37 cellular contexts compared by ENCODE assay signal in the genomic region with DNA sequence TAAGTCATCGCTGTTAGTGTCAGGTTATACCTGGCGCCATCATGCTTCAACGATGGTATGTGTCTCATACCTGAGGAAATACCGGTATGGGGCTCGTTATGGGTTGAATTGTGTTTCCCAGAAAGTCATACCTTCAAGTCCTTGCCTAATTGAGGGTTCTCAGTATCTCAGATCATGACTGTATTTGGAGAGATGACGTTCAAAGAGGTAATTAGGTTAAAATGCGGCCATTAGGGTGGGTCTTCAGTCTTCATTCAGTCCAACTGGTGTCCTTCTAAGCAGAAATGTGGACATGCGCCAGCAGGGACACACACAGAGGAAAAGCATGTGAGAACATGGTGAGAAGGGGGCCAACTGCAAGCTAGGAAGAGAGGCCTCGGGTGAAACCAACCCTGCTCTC.
"Had no signal": no experiment of that assay in that cellular context is flagged by ENCODE, and none has a peak within 500 bp of the region (broad histone marks: within the 10 kb centered on the region; RNA-seq: fewer than 3 reads in every experiment).

No MANE protein-coding gene starts in this region.

- H3K27me3 ChIP-seq: adrenal gland, cardiac muscle cell had no signal

- ATAC-seq: activated CD8-positive, alpha-beta T cell treated with anti-CD3 and anti-CD28 coated beads for 36 hours; activated naive CD4-positive, alpha-beta T cell treated with anti-CD3 and anti-CD28 coated beads, Interleukin-2, amount 50 U/mL, for 72 hours; activated T-cell treated with anti-CD3 and anti-CD28 coated beads, Interleukin-2, amount 50 U/mL, for 4 hours; activated T-cell treated with anti-CD3 and anti-CD28 coated beads, Interleukin-2, amount 50 U/mL, for 72 hours; activated T-helper 17 cell treated with anti-CD3 and anti-CD28 coated beads, Interleukin-2, amount 50 U/mL, for 72 hours had no signal

- H3K27ac ChIP-seq: adrenal gland, cardiac muscle cell, VCaP had no signal

- H3K27me3 Mint-ChIP-seq: activated naive CD8-positive, alpha-beta T cell treated with anti-CD3 and anti-CD28 coated beads for 36 hours; brain had no signal

- H3K4me3 ChIP-seq: adrenal gland, cardiac muscle cell had no signal

- H3K4me1 ChIP-seq: adrenal gland had no signal

- H3K36me3 Mint-ChIP-seq: brain had no signal

- H3K4me1 Mint-ChIP-seq: activated B cell treated with CpG ODN at 0.5 μM for 24 hours; activated CD4-positive, alpha-beta T cell treated with anti-CD3 and anti-CD28 coated beads, Interleukin-2, amount 10 ng/mL, durations not matched to agents 24 days and 14 days; activated naive CD8-positive, alpha-beta T cell treated with anti-CD3 and anti-CD28 coated beads for 36 hours; activated T-helper 17 cell treated with anti-CD3 and anti-CD28 coated beads, Interleukin-2, amount 50 U/mL, for 72 hours; brain; central memory CD8-positive, alpha-beta T cell had no signal

- H3K36me3 ChIP-seq: adrenal gland, cardiac muscle cell had no signal

- H3K4me3 Mint-ChIP-seq: activated B cell treated with CpG ODN at 0.5 μM for 24 hours; activated CD4-positive, alpha-beta memory T cell treated with anti-CD3 and anti-CD28 coated beads for 36 hours; activated CD4-positive, alpha-beta T cell treated with anti-CD3 and anti-CD28 coated beads, Interleukin-2, amount 10 ng/mL, durations not matched to agents 24 days and 14 days; activated CD8-positive, alpha-beta T cell treated with anti-CD3 and anti-CD28 coated beads for 36 hours; activated naive CD4-positive, alpha-beta T cell treated with anti-CD3 and anti-CD28 coated beads for 36 hours; activated naive CD8-positive, alpha-beta T cell treated with anti-CD3 and anti-CD28 coated beads for 36 hours; activated T-cell treated with anti-CD3 and anti-CD28 coated beads, Interleukin-2, amount 50 U/mL, for 4 hours; activated T-cell treated with anti-CD3 and anti-CD28 coated beads, Interleukin-2, amount 50 U/mL, for 72 hours; activated T-helper 1 cell treated with anti-CD3 and anti-CD28 coated beads, Interleukin-12 subunit alpha, Interleukin-12 subunit beta, Interleukin-2, Interleukin-4 antibody, amounts not matched to agents 30 ng/mL and 10 ng/mL and 1 ng/mL, durations not matched to agents 14 hours and 24 hours and 36 hours; activated T-helper 17 cell treated with anti-CD3 and anti-CD28 coated beads, Interleukin-2, amount 50 U/mL, for 72 hours; brain; central memory CD8-positive, alpha-beta T cell; T-helper 1 cell treated with Interleukin-12 subunit alpha and Interleukin-12 subunit beta and Interleukin-4 antibody, amounts not matched to agents 30 μg/mL and 1 μg/mL, for 36 hours; T-helper 2 cell treated with Interferon-gamma antibody and Interleukin-4, amounts not matched to agents 5 μg/mL and 100 μg/mL, for 36 hours had no signal

- DNase-seq: activated B cell treated with CpG ODN at 0.5 μM for 24 hours; activated CD4-positive, alpha-beta memory T cell treated with anti-CD3 and anti-CD28 coated beads for 36 hours; activated CD4-positive, alpha-beta T cell treated with anti-CD3 and anti-CD28 coated beads for 4 hours; activated CD4-positive, alpha-beta T cell treated with anti-CD3 and anti-CD28 coated beads, Interleukin-2, amount 10 ng/mL, durations not matched to agents 24 days and 14 days; activated CD4-positive, alpha-beta T cell treated with anti-CD3 and anti-CD28 coated beads, Interleukin-2, amount 50 U/mL, for 1 hour; activated CD4-positive, alpha-beta T cell treated with anti-CD3 and anti-CD28 coated beads, Interleukin-2, amount 50 U/mL, for 4 hours; activated CD4-positive, CD25-positive, alpha-beta regulatory T cell treated with anti-CD3 and anti-CD28 coated beads, Interleukin-2, amount 50 U/mL, for 72 hours; activated CD8-positive, alpha-beta memory T cell treated with anti-CD3 and anti-CD28 coated beads, Interleukin-2, amount 50 U/mL, for 4 hours; activated CD8-positive, alpha-beta T cell treated with anti-CD3 and anti-CD28 coated beads for 36 hours; activated effector memory CD4-positive, alpha-beta T cell treated with anti-CD3 and anti-CD28 coated beads, Interleukin-2, amount 50 U/mL, for 16 hours; activated gamma-delta T cell treated with Interleukin-2 at 50 U/mL for 16 hours; activated naive CD4-positive, alpha-beta T cell; activated naive CD4-positive, alpha-beta T cell treated with anti-CD3 and anti-CD28 coated beads for 36 hours; activated naive CD4-positive, alpha-beta T cell treated with anti-CD3 and anti-CD28 coated beads, Interleukin-2, amount 50 U/mL, for 16 hours; activated naive CD8-positive, alpha-beta T cell treated with anti-CD3 and anti-CD28 coated beads for 36 hours; activated T-cell treated with anti-CD3 and anti-CD28 coated beads for 4 hours; activated T-cell treated with anti-CD3 and anti-CD28 coated beads, Interleukin-2, amount 50 U/mL, for 1 hour; activated T-cell treated with anti-CD3 and anti-CD28 coated beads, Interleukin-2, amount 50 U/mL, for 4 hours; activated T-cell treated with anti-CD3 and anti-CD28 coated beads, Interleukin-2, amount 50 U/mL, for 72 hours; adrenal gland; amniotic stem cell; aorta; caudate nucleus; cerebellar nuclear complex; T-helper 2 cell; T-helper 9 cell had no signal

- H3K27ac Mint-ChIP-seq: activated B cell treated with CpG ODN at 0.5 μM for 24 hours; activated CD4-positive, alpha-beta memory T cell treated with anti-CD3 and anti-CD28 coated beads for 36 hours; activated CD4-positive, alpha-beta T cell treated with anti-CD3 and anti-CD28 coated beads, Interleukin-2, amount 10 ng/mL, durations not matched to agents 24 days and 14 days; activated CD8-positive, alpha-beta T cell treated with anti-CD3 and anti-CD28 coated beads for 36 hours; activated naive CD4-positive, alpha-beta T cell treated with anti-CD3 and anti-CD28 coated beads for 36 hours; activated naive CD4-positive, alpha-beta T cell treated with anti-CD3 and anti-CD28 coated beads, Interleukin-2, amount 50 U/mL, for 72 hours; activated naive CD8-positive, alpha-beta T cell treated with anti-CD3 and anti-CD28 coated beads for 36 hours; activated T-cell treated with anti-CD3 and anti-CD28 coated beads, Interleukin-2, amount 50 U/mL, for 72 hours; activated T-helper 1 cell treated with anti-CD3 and anti-CD28 coated beads, Interleukin-12 subunit alpha, Interleukin-12 subunit beta, Interleukin-2, Interleukin-4 antibody, amounts not matched to agents 30 ng/mL and 10 ng/mL and 1 ng/mL, durations not matched to agents 14 hours and 24 hours and 36 hours; activated T-helper 17 cell treated with anti-CD3 and anti-CD28 coated beads, Interleukin-2, amount 50 U/mL, for 72 hours; brain; T-helper 1 cell treated with Interleukin-12 subunit alpha and Interleukin-12 subunit beta and Interleukin-4 antibody, amounts not matched to agents 30 μg/mL and 1 μg/mL, for 36 hours; T-helper 2 cell treated with Interferon-gamma antibody and Interleukin-4, amounts not matched to agents 5 μg/mL and 100 μg/mL, for 36 hours had no signal

- H3K9me3 Mint-ChIP-seq: central memory CD8-positive, alpha-beta T cell; T-helper 2 cell treated with Interferon-gamma antibody and Interleukin-4, amounts not matched to agents 5 μg/mL and 100 μg/mL, for 36 hours had no signal

- FAIRE-seq: bronchial epithelial cell, TTC549 had no signal

- H3K9me3 ChIP-seq: adrenal gland had no signal
